25 cellular contexts compared by ENCODE assay signal in the genomic region with DNA sequence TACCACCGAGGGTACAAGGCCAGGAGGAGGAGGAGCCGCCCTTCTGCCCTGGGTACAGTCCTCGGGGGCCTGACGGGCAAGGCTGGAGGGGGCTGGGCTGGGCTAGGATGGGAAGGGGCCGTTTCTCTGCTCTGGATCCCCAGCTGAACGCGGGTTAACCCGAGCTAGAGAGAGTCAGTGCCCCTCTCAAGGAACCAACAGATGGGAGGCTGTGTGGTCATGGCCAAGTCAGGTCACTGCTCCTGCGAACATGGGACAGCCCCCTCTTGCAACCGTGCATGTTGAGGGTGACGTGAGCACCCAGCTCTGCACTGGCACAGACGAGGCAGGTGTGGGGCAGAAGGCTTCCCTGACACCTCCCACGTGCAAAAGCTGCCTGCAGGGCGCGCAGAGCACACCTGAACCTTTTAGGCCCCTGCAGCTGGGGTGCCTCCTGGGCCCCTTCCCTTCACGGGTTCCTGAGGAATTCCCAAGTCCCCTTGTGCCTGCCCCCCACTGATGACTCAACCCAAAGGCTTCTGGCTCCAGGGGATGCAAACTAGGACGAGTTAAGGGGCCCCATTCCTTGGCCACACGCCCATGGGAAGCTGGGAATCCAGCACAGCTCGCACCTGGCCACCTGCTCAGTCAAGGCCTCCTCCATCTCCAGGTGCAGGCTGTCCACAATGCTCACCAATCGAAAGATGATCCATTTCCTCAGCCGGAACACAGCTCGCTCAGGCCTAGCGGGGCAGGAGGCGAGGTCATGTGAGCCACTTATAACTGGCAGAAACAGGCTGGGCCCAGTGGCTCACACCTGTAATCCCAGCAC. TPM values are rescaled to one million over a fixed set of nuclear protein-coding genes. Genes with fewer than 3 reads are reported as not detected.
DNase-seq lines count a peak whose midpoint lies in the region; ATAC-seq and TF ChIP-seq lines count a peak whose summit lies in the region.
"Had no signal": no experiment of that assay in that cellular context is flagged by ENCODE, and none has a peak within 500 bp of the region (broad histone marks: within the 10 kb centered on the region; RNA-seq: fewer than 3 reads in every experiment).

No MANE protein-coding gene starts in this region.

- H3K36me3 Mint-ChIP-seq in Caco-2 (ENCODE audit: insufficient read depth, unreplicated experiment): peaks cover 27% of the 10 kb centered on the region

- CTCF ChIA-PET in Caco-2 (lab: Charles Lee): interaction anchor here (0.6 kb wide), 1 partner anchor 11 kb away, joined by 3 read pairs; no protein-coding TSS in a partner anchor

- no peaks in the 10 kb centered on the region for H3K36me3 ChIP-seq in Caco-2 (ENCODE audit: control insufficient read depth, insufficient read depth, low read length)
- H3K36me3 ChIP-seq: ovary had no signal

- POLR2A ChIA-PET in Caco-2 (lab: Charles Lee): interaction anchor here (0.5 kb wide), 1 partner anchor 115 kb away, joined by 3 read pairs; no protein-coding TSS in a partner anchor

- TF ChIP-seq CTCF in Caco-2 (IDR thresholded peaks at IDR 0.05; ENCODE audit: insufficient read depth in 1 of 2, low read depth in 1 of 2, low read length in 1 of 2, severe bottlenecking in 1 of 2, unreplicated experiment in 1 of 2): no peak

- H3K4me3 ChIP-seq in Caco-2 (ENCODE audit: low read depth, low read length): no peak overlapping the region
- H3K4me3 ChIP-seq: gastroesophageal sphincter, ovary had no signal

- H3K27me3 ChIP-seq in Caco-2 (replicated peaks; ENCODE audit: control insufficient read depth, insufficient read depth, low read length): no peaks in the 10 kb centered on the region
- H3K27me3 ChIP-seq: gastroesophageal sphincter, ovary had no signal

- DNase-seq in A172 (ENCODE audit: low spot score) (peak; percentile 58), Daoy (ENCODE audit: low read depth) (peak; percentile 43), NCI-H2196 treated with DMSO at 0.1 percent for 48 hours (lab: John Stamatoyannopoulos, UW; ENCODE audit: unreplicated experiment) (peak; percentile 2), kidney tubule cell (ENCODE audit: low spot score) (peak; percentile 66), NCI-H524 treated with DMSO at 0.1 percent for 48 hours (lab: John Stamatoyannopoulos, UW) (no peak), Caco-2 (no peak)
- DNase-seq: activated CD4-positive, CD25-positive, alpha-beta regulatory T cell treated with anti-CD3 and anti-CD28 coated beads, Interleukin-2, amount 50 U/mL, for 72 hours; activated T-cell treated with anti-CD3 and anti-CD28 coated beads, Interleukin-2, amount 50 U/mL, for 72 hours; cerebellar nuclear complex; DMS 273 treated with DMSO at 0.1 percent for 48 hours; mesenchymal stem cell; naive thymus-derived CD4-positive, alpha-beta T cell; NCI-H1436; NCI-H446 treated with DMSO at 0.1 percent for 48 hours had no signal

- intact Hi-C loops in Caco-2 (cut with micrococcal nuclease; ENCODE audit: unreplicated experiment): no loop called here

- no peaks in the 10 kb centered on the region for H3K4me1 Mint-ChIP-seq in Caco-2 (ENCODE audit: low read depth, unreplicated experiment)

- H3K27ac Mint-ChIP-seq in Caco-2 (ENCODE audit: unreplicated experiment): no peak overlapping the region
- H3K27ac Mint-ChIP-seq: activated naive CD4-positive, alpha-beta T cell treated with anti-CD3 and anti-CD28 coated beads, Interleukin-2, amount 50 U/mL, for 72 hours; activated T-cell treated with anti-CD3 and anti-CD28 coated beads, Interleukin-2, amount 50 U/mL, for 72 hours; stimulated activated memory B cell treated with anti-CD40 and anti-IgM and Interleukin-4, amounts not matched to agents 10 μg/mL and 1 μg/mL and 100 μg/mL, for 72 hours had no signal

- H3K27me3 Mint-ChIP-seq in Caco-2 (ENCODE audit: insufficient read depth, unreplicated experiment): no peaks in the 10 kb centered on the region
- H3K27me3 Mint-ChIP-seq: naive thymus-derived CD4-positive, alpha-beta T cell; stimulated activated memory B cell treated with anti-CD40 and anti-IgM and Interleukin-4, amounts not matched to agents 10 μg/mL and 1 μg/mL and 100 μg/mL, for 72 hours had no signal

- H3K9me3 ChIP-seq in Caco-2: no peaks in the 10 kb centered on the region
- H3K9me3 ChIP-seq: gastroesophageal sphincter, ovary had no signal

- BruUV-seq in Caco-2 (replicated peaks; lab: Mats Ljungman, UMichigan): no TSS peak

- H3K4me3 Mint-ChIP-seq in Caco-2 (ENCODE audit: unreplicated experiment): no peak overlapping the region
- H3K4me3 Mint-ChIP-seq: activated T-cell treated with anti-CD3 and anti-CD28 coated beads, Interleukin-2, amount 50 U/mL, for 72 hours; naive thymus-derived CD4-positive, alpha-beta T cell; stimulated activated memory B cell treated with anti-CD40 and anti-IgM and Interleukin-4, amounts not matched to agents 10 μg/mL and 1 μg/mL and 100 μg/mL, for 72 hours had no signal

- ATAC-seq in HG03565 (IDR thresholded peaks at IDR 0.05; ENCODE audit: unreplicated experiment): no peak
- ATAC-seq in GM21529 (IDR thresholded peaks at IDR 0.05; ENCODE audit: unreplicated experiment): no peak
- ATAC-seq: activated naive CD4-positive, alpha-beta T cell treated with anti-CD3 and anti-CD28 coated beads, Interleukin-2, amount 50 U/mL, for 72 hours; activated T-cell treated with anti-CD3 and anti-CD28 coated beads, Interleukin-2, amount 50 U/mL, for 72 hours; esophagus mucosa; gastroesophageal sphincter; naive thymus-derived CD4-positive, alpha-beta T cell; stimulated activated memory B cell treated with anti-CD40 and anti-IgM and Interleukin-4, amounts not matched to agents 10 μg/mL and 1 μg/mL and 100 μg/mL, for 72 hours had no signal

- no peaks in the 10 kb centered on the region for H3K4me1 ChIP-seq in Caco-2

- no peaks in the 10 kb centered on the region for H3K9me3 Mint-ChIP-seq in Caco-2 (ENCODE audit: unreplicated experiment)
- H3K9me3 Mint-ChIP-seq: activated naive CD4-positive, alpha-beta T cell treated with anti-CD3 and anti-CD28 coated beads, Interleukin-2, amount 50 U/mL, for 72 hours; activated T-cell treated with anti-CD3 and anti-CD28 coated beads, Interleukin-2, amount 50 U/mL, for 72 hours; naive thymus-derived CD4-positive, alpha-beta T cell; stimulated activated memory B cell treated with anti-CD40 and anti-IgM and Interleukin-4, amounts not matched to agents 10 μg/mL and 1 μg/mL and 100 μg/mL, for 72 hours had no signal

RNA-seq across cellular contexts. Expression of gene MYBBP1A, which starts 6.3 kb away (rescaled TPM):
- 59.0 and 63.5 TPM in 2 replicates for total RNA-seq in A172 (2014; rRNA removed; shearing (Covaris generic))
- total RNA-seq in Daoy (2014; rRNA removed; shearing (Covaris generic)): 174 and 179 TPM in 2 replicates
- 44.5 and 47.4 TPM in 2 replicates for total RNA-seq in Caco-2 (2022)

RNA-seq across cellular contexts. Expression of gene GGT6, which starts 11.5 kb away (rescaled TPM):
- not detected in 2 replicates for total RNA-seq in A172 (2014; rRNA removed; shearing (Covaris generic))
- not detected in 2 replicates for total RNA-seq in Daoy (2014; rRNA removed; shearing (Covaris generic))
- total RNA-seq in Caco-2 (2022): not detected in 2 replicates
- total RNA-seq: activated CD8-positive, alpha-beta memory T cell treated with anti-CD3 and anti-CD28 coated beads for 36 hours; activated naive CD4-positive, alpha-beta T cell treated with anti-CD3 and anti-CD28 coated beads, Interleukin-2, amount 50 U/mL, for 72 hours; activated T-cell treated with anti-CD3 and anti-CD28 coated beads, Interleukin-2, amount 50 U/mL, for 72 hours; astrocyte; MCF 10A; naive thymus-derived CD4-positive, alpha-beta T cell; RPMI7951 had no signal

RNA-seq across cellular contexts. Expression of gene SMTNL2, which starts 35.4 kb away (rescaled TPM):
- 0.34 and 1.8 TPM in 2 replicates for total RNA-seq in A172 (2014; rRNA removed; shearing (Covaris generic))
- total RNA-seq in Daoy (2014; rRNA removed; shearing (Covaris generic)): not detected in 2 replicates
- 38.8 and 39.3 TPM in 2 replicates for total RNA-seq in Caco-2 (2022)
- total RNA-seq: activated CD8-positive, alpha-beta memory T cell treated with anti-CD3 and anti-CD28 coated beads for 36 hours; activated naive CD4-positive, alpha-beta T cell treated with anti-CD3 and anti-CD28 coated beads, Interleukin-2, amount 50 U/mL, for 72 hours; activated T-cell treated with anti-CD3 and anti-CD28 coated beads, Interleukin-2, amount 50 U/mL, for 72 hours; MCF 10A; naive thymus-derived CD4-positive, alpha-beta T cell; RPMI7951 had no signal

RNA-seq across cellular contexts. Expression of gene SPNS2, which starts 50.2 kb away (rescaled TPM):
- total RNA-seq in A172 (2014; rRNA removed; shearing (Covaris generic)): 28.3 and 28.5 TPM in 2 replicates
- total RNA-seq in Daoy (2014; rRNA removed; shearing (Covaris generic)): not detected in 2 replicates
- 1.00 TPM in 2 replicates for total RNA-seq in Caco-2 (2022)
- total RNA-seq: MCF 10A, RPMI7951 had no signal

Comparison
In these comparisons a context has a peak if more than half of its experiments do, and no peak if none do; other contexts are left out.
1. DNase-seq: peak in A172 (single experiment), Daoy (single experiment), NCI-H2196 treated with DMSO at 0.1 percent for 48 hours (single experiment) and kidney tubule cell (single experiment); none in NCI-H524 treated with DMSO at 0.1 percent for 48 hours (single experiment) and Caco-2 (0 of 2).
2. RNA of gene SMTNL2, which starts 35.4 kb away (total RNA-seq): 38.8 to 39.3 TPM in Caco-2; 0.34 to 1.8 TPM in A172 and not detected in Daoy; every median in the first group is over 10 times any median in the second.